1 cellular context compared by ENCODE assay signal in the genomic region with DNA sequence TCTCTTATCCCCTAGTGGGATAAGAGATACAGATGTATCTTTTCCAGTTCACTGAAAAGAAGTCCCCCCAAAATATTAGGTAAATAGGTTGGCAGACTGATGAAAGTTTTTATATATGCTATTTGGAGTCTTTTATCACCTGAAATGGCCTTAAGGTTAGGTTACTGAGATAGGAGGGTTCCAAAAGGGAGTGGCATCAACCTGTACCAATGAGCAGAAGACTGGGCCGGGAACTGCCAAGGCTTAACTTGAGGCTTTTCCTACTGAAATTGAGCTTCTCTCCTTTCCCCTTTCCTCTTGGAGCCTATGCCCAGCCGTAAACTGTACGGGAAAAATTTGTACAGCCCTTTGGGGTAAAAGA.
TF ChIP-seq lines count a peak whose summit lies in the region.

No MANE protein-coding gene starts in this region.

TF ChIP-seq in HCT116, 20 proteins besides CTCF, POLR2A, EP300 and RAD21 (continued from another document):
- TF ChIP-seq, protein P1, sequence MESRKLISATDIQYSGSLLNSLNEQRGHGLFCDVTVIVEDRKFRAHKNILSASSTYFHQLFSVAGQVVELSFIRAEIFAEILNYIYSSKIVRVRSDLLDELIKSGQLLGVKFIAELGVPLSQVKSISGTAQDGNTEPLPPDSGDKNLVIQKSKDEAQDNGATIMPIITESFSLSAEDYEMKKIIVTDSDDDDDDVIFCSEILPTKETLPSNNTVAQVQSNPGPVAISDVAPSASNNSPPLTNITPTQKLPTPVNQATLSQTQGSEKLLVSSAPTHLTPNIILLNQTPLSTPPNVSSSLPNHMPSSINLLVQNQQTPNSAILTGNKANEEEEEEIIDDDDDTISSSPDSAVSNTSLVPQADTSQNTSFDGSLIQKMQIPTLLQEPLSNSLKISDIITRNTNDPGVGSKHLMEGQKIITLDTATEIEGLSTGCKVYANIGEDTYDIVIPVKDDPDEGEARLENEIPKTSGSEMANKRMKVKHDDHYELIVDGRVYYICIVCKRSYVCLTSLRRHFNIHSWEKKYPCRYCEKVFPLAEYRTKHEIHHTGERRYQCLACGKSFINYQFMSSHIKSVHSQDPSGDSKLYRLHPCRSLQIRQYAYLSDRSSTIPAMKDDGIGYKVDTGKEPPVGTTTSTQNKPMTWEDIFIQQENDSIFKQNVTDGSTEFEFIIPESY (IDR thresholded peaks at IDR 0.05; ENCODE audit: extremely low read depth, insufficient replicate concordance, low read length), result no peak
- TF ChIP-seq SP1 (IDR thresholded peaks at IDR 0.05; ENCODE audit: low read depth), result no peak
